In the genomic region with DNA sequence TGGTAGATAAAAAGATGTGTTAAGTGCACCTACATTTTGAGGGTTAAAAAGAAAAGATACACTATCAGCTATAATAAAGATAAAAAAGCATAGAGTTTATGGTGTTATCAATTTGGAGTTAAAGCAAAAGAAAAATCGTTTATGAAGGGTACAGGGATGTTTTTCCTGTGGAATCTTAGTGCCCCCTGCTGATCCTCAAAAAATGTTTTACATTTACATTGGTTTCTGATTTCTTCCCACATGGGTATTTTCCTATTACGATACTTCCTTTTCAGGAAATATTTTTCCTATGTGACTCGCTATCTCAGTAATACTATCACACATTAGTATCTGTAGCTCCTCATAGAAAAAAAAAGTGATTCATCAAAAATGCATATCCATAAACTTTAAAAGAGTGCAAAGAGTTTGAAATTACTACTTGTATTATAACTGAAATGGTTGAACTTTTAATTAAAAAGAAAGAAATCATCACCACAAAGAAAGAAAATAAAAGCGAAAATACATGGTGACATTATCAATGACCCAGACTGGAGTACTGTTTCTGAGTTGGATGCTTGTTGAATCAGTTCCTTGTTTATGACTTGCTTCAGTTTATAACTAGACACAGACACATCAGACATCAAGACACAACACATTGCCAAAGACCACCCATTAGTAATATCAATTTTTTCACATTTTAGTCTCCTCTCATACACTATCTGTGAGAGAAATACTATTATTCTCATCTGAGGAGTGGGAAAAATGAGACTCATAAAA, we compare ENCODE assay signal across 10 cellular contexts.
DNase-seq lines count a peak whose midpoint lies in the region; ATAC-seq and TF ChIP-seq lines count a peak whose summit lies in the region.
"Had no signal": no experiment of that assay in that cellular context is flagged by ENCODE, and none has a peak within 500 bp of the region (broad histone marks: within the 10 kb centered on the region; RNA-seq: fewer than 3 reads in every experiment).

No MANE protein-coding gene starts in this region.

- DNase-seq in cardiac muscle cell (ENCODE audit: low read depth in 1 of 2, low spot score in 1 of 2): peak; percentile 11 to 57
- no peak for DNase-seq in left cardiac atrium
- peak; percentile 70 for DNase-seq in NCI-H146 treated with DMSO at 0.1 percent for 48 hours (lab: John Stamatoyannopoulos, UW; ENCODE audit: unreplicated experiment)
- peak; percentile 12 for DNase-seq in stromal cell of bone marrow (ENCODE audit: low read depth)
- DNase-seq in ascending aorta (ENCODE audit: low spot score in 2 of 2): no peak
- DNase-seq: activated naive CD4-positive, alpha-beta T cell treated with anti-CD3 and anti-CD28 coated beads, Interleukin-2, amount 10 ng/mL, durations not matched to agents 7 days and 5 days; CD4-positive, alpha-beta memory T cell had no signal

- intact Hi-C loops in left cardiac atrium (cut with DNase I): loop anchor here (1.0 to 5.0 kb wide), 2 partner anchors 417 to 418 kb away; no protein-coding TSS in a partner anchor
- intact Hi-C loops in ascending aorta (cut with DNase I): no loop called here

- no peak overlapping the region for H3K27ac ChIP-seq in cardiac muscle cell
- no peak overlapping the region for H3K27ac ChIP-seq in ascending aorta

- H3K4me1 ChIP-seq in cardiac muscle cell (ENCODE audit: low read depth) (no peaks in the 10 kb centered on the region), ascending aorta (no peaks in the 10 kb centered on the region)

- H3K9me3 ChIP-seq in cardiac muscle cell (ENCODE audit: low read depth) (no peaks in the 10 kb centered on the region), ascending aorta (peaks cover 0 to 5% of the 10 kb centered on the region in 2 donors)

- H3K4me3 ChIP-seq in cardiac muscle cell (no peak overlapping the region), ascending aorta (no peak overlapping the region)

- no peaks in the 10 kb centered on the region for H3K27me3 Mint-ChIP-seq in brain
- H3K27me3 Mint-ChIP-seq: activated naive CD4-positive, alpha-beta T cell treated with anti-CD3 and anti-CD28 coated beads, Interleukin-2, amount 10 ng/mL, durations not matched to agents 7 days and 5 days had no signal

- H3K27ac Mint-ChIP-seq in brain: no peak overlapping the region
- H3K27ac Mint-ChIP-seq: activated naive CD4-positive, alpha-beta T cell treated with anti-CD3 and anti-CD28 coated beads, Interleukin-2, amount 10 ng/mL, durations not matched to agents 7 days and 5 days; CD4-positive, alpha-beta memory T cell had no signal

- H3K4me3 Mint-ChIP-seq in brain: no peak overlapping the region
- H3K4me3 Mint-ChIP-seq: activated naive CD4-positive, alpha-beta T cell treated with anti-CD3 and anti-CD28 coated beads, Interleukin-2, amount 10 ng/mL, durations not matched to agents 7 days and 5 days; CD4-positive, alpha-beta memory T cell had no signal

- H3K36me3 ChIP-seq in cardiac muscle cell (no peaks in the 10 kb centered on the region), ascending aorta (no peaks in the 10 kb centered on the region)

- H3K27me3 ChIP-seq in cardiac muscle cell: no peaks in the 10 kb centered on the region
- no peaks in the 10 kb centered on the region for H3K27me3 ChIP-seq in ascending aorta

- TF ChIP-seq CTCF in cardiac muscle cell (IDR thresholded peaks at IDR 0.05; ENCODE audit: low read depth, low read length): peak; percentile 43
- peak; percentile 29 to 45 for TF ChIP-seq CTCF in brain (conservative IDR thresholded peaks at IDR 0.05)
- no peak for TF ChIP-seq CTCF in ascending aorta (IDR thresholded peaks at IDR 0.05)

- H3K36me3 Mint-ChIP-seq in brain: no peaks in the 10 kb centered on the region
- H3K36me3 Mint-ChIP-seq: activated naive CD4-positive, alpha-beta T cell treated with anti-CD3 and anti-CD28 coated beads, Interleukin-2, amount 10 ng/mL, durations not matched to agents 7 days and 5 days; CD4-positive, alpha-beta memory T cell had no signal

- peaks cover 7% of the 10 kb centered on the region for H3K4me1 Mint-ChIP-seq in brain
- H3K4me1 Mint-ChIP-seq: activated naive CD4-positive, alpha-beta T cell treated with anti-CD3 and anti-CD28 coated beads, Interleukin-2, amount 10 ng/mL, durations not matched to agents 7 days and 5 days; CD4-positive, alpha-beta memory T cell had no signal

- H3K9me3 Mint-ChIP-seq in brain: peaks cover 6 to 24% (median 14%) of the 10 kb centered on the region in 5 experiments

- ATAC-seq in left cardiac atrium: no peak
- ATAC-seq in HG02763 (IDR thresholded peaks at IDR 0.05; ENCODE audit: unreplicated experiment): no peak
- ATAC-seq in HG02588 (IDR thresholded peaks at IDR 0.05; ENCODE audit: unreplicated experiment): no peak

Comparison
In these comparisons a context has a peak if more than half of its experiments do, and no peak if none do; other contexts are left out.
1. DNase-seq: peak in cardiac muscle cell (2 of 2), NCI-H146 treated with DMSO at 0.1 percent for 48 hours (single experiment) and stromal cell of bone marrow (single experiment); none in left cardiac atrium (single experiment) and ascending aorta (0 of 2).
2. CTCF ChIP-seq: peak in cardiac muscle cell (single experiment) and brain (2 of 2); none in ascending aorta (0 of 3).